In genomic region chr2:217054791-217055190, GRCh38 we compare ENCODE assay signal across 14 cellular contexts.
DNase-seq lines count a peak whose midpoint lies in the region; ATAC-seq and FAIRE-seq lines count a peak whose summit lies in the region.
"Had no signal": no experiment of that assay in that cellular context is flagged by ENCODE, and none has a peak within 500 bp of the region (broad histone marks: within the 10 kb centered on the region; RNA-seq: fewer than 3 reads in every experiment).

No MANE protein-coding gene starts in this region.

- no peak for FAIRE-seq in urothelium cell line (lab: Jason Lieb, UNC)

- intact Hi-C loops in left cardiac atrium (cut with DNase I), result no loop called here
- intact Hi-C loops in Right ventricle myocardium superior (cut with DNase I), result no loop called here

- peak; percentile 76 for DNase-seq in left cardiac atrium
- DNase-seq in Right ventricle myocardium superior, result no peak
- DNase-seq in NCI-H69 (lab: John Stamatoyannopoulos, UW), result peak; percentile 97
- DNase-seq in dedifferentiated amniotic fluid mesenchymal stem cell (ENCODE audit: extremely low spot score), result peak; percentile 31
- DNase-seq in NCI-H226, result no peak
- DNase-seq in inferior parietal cortex (ENCODE audit: extremely low spot score), result no peak
- no peak for DNase-seq in urothelium cell line (ENCODE audit: low spot score)
- DNase-seq: activated CD4-positive, alpha-beta T cell treated with anti-CD3 and anti-CD28 coated beads, Interleukin-2, amount 50 U/mL, for 1 hour; activated naive CD4-positive, alpha-beta T cell treated with anti-CD3 and anti-CD28 coated beads, Interleukin-2, amount 50 U/mL, for 16 hours; effector CD4-positive, alpha-beta T cell; NCI-H2081 treated with DMSO at 0.1 percent for 48 hours; stimulated activated naive CD8-positive, alpha-beta T cell treated with anti-CD3 and anti-CD28 coated beads, Interleukin-15, Interleukin-2, amounts not matched to agents 100 U/mL and 50 U/mL, for 24 hours; T-cell had no signal

- peak in 1 of 2 donors; percentile 55 for ATAC-seq in left cardiac atrium
- no peak for ATAC-seq in Right ventricle myocardium superior (ENCODE audit: poor library complexity)
- no peak for ATAC-seq in HG03565 (IDR thresholded peaks at IDR 0.05; ENCODE audit: unreplicated experiment)
- ATAC-seq: stimulated activated naive CD8-positive, alpha-beta T cell treated with anti-CD3 and anti-CD28 coated beads, Interleukin-15, Interleukin-2, amounts not matched to agents 100 U/mL and 50 U/mL, for 24 hours; T-cell had no signal

Comparison
In these comparisons a context has a peak if more than half of its experiments do, and no peak if none do; other contexts are left out.
1. DNase-seq: peak in left cardiac atrium (single experiment), NCI-H69 (single experiment) and dedifferentiated amniotic fluid mesenchymal stem cell (single experiment); none in Right ventricle myocardium superior (single experiment), NCI-H226 (single experiment), inferior parietal cortex (single experiment) and urothelium cell line (single experiment).